In the genomic region with DNA sequence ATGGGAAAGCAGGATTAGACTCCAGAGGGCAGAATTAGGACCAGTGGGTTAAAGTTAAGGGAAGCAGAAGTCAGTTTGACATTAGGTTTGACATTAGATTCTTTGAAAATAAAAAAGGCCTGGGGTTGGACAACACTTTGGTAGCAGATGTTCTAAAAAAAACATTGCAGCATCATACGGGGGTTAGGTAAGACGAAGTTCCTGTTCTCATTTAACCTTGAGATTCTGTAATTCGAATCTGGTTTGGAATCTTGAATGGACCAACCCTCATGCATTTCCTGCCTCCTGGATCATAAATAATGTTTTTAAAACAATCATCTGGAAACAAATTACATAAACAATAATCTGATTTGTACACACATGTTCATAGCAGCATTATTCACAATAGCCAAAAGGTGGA, we compare ENCODE assay signal across 21 cellular contexts.
"Had no signal": no experiment of that assay in that cellular context is flagged by ENCODE, and none has a peak within 500 bp of the region (broad histone marks: within the 10 kb centered on the region; RNA-seq: fewer than 3 reads in every experiment).

No MANE protein-coding gene starts in this region.

- H3K9me3 Mint-ChIP-seq: activated T-cell treated with anti-CD3 and anti-CD28 coated beads, Interleukin-2, amount 50 U/mL, for 24 hours; activated T-helper 17 cell treated with anti-CD3 and anti-CD28 coated beads, Interleukin-2, amount 50 U/mL, for 72 hours; stimulated activated naive B cell treated with anti-CD40 and anti-IgM and Interleukin-4, amounts not matched to agents 10 μg/mL and 1 μg/mL and 100 μg/mL, for 72 hours had no signal

- H3K4me3 ChIP-seq: breast epithelium, coronary artery, esophagus muscularis mucosa, hepatocyte, lung, upper lobe of left lung had no signal

- ATAC-seq: activated T-helper 17 cell treated with anti-CD3 and anti-CD28 coated beads, Interleukin-2, amount 50 U/mL, for 72 hours; left lobe of liver; naive thymus-derived CD4-positive, alpha-beta T cell; stimulated activated naive B cell treated with anti-CD40 and anti-IgM and Interleukin-4, amounts not matched to agents 10 μg/mL and 1 μg/mL and 100 μg/mL, for 72 hours had no signal

- H3K27ac ChIP-seq: breast epithelium, hepatocyte, upper lobe of left lung had no signal

- H3K4me1 Mint-ChIP-seq: activated T-helper 17 cell treated with anti-CD3 and anti-CD28 coated beads, Interleukin-2, amount 50 U/mL, for 72 hours; immature natural killer cell; naive thymus-derived CD4-positive, alpha-beta T cell; stimulated activated naive B cell treated with anti-CD40 and anti-IgM and Interleukin-4, amounts not matched to agents 10 μg/mL and 1 μg/mL and 100 μg/mL, for 72 hours had no signal

- H2AFZ ChIP-seq: hepatocyte had no signal

- H3K27ac Mint-ChIP-seq: activated naive CD8-positive, alpha-beta T cell; activated T-cell treated with anti-CD3 and anti-CD28 coated beads, Interleukin-2, amount 50 U/mL, for 24 hours; activated T-helper 17 cell treated with anti-CD3 and anti-CD28 coated beads, Interleukin-2, amount 50 U/mL, for 72 hours; immature natural killer cell; naive thymus-derived CD4-positive, alpha-beta T cell; stimulated activated naive B cell treated with anti-CD40 and anti-IgM and Interleukin-4, amounts not matched to agents 10 μg/mL and 1 μg/mL and 100 μg/mL, for 72 hours had no signal

- H3K36me3 Mint-ChIP-seq: activated naive CD8-positive, alpha-beta T cell; immature natural killer cell; naive thymus-derived CD4-positive, alpha-beta T cell; stimulated activated naive B cell treated with anti-CD40 and anti-IgM and Interleukin-4, amounts not matched to agents 10 μg/mL and 1 μg/mL and 100 μg/mL, for 72 hours had no signal

- H3K27me3 Mint-ChIP-seq: stimulated activated naive B cell treated with anti-CD40 and anti-IgM and Interleukin-4, amounts not matched to agents 10 μg/mL and 1 μg/mL and 100 μg/mL, for 72 hours had no signal

- H3K36me3 ChIP-seq: breast epithelium, esophagus muscularis mucosa, upper lobe of left lung had no signal

- H3K9me3 ChIP-seq: breast epithelium, esophagus muscularis mucosa, upper lobe of left lung had no signal

- H3K4me3 Mint-ChIP-seq: activated naive CD8-positive, alpha-beta T cell; activated T-cell treated with anti-CD3 and anti-CD28 coated beads, Interleukin-2, amount 50 U/mL, for 24 hours; activated T-helper 17 cell treated with anti-CD3 and anti-CD28 coated beads, Interleukin-2, amount 50 U/mL, for 72 hours; immature natural killer cell; naive thymus-derived CD4-positive, alpha-beta T cell; stimulated activated naive B cell treated with anti-CD40 and anti-IgM and Interleukin-4, amounts not matched to agents 10 μg/mL and 1 μg/mL and 100 μg/mL, for 72 hours had no signal

- DNase-seq: activated CD4-positive, alpha-beta T cell treated with anti-CD3 and anti-CD28 coated beads, Interleukin-2, amount 50 U/mL, for 4 hours; activated CD8-positive, alpha-beta memory T cell treated with anti-CD3 and anti-CD28 coated beads for 24 hours; activated CD8-positive, alpha-beta memory T cell treated with anti-CD3 and anti-CD28 coated beads, Interleukin-2, amount 50 U/mL, for 4 hours; activated T-cell treated with anti-CD3 and anti-CD28 coated beads, Interleukin-2, amount 50 U/mL, for 24 hours; foreskin melanocyte; glutamatergic neuron; immature natural killer cell; naive thymus-derived CD4-positive, alpha-beta T cell; stimulated activated CD4-positive, alpha-beta T cell treated with anti-CD3 and anti-CD28 coated beads, Interleukin-2, amount 100 ng/mL, for 48 hours; stimulated activated CD8-positive, alpha-beta memory T cell treated with anti-CD3 and anti-CD28 coated beads, Interleukin-4, amount 100 ng/mL, for 48 hours; stimulated activated naive B cell treated with anti-CD40 and anti-IgM and Interleukin-4, amounts not matched to agents 10 μg/mL and 1 μg/mL and 100 μg/mL, for 72 hours; T-helper 9 cell; upper lobe of left lung had no signal

- H3K4me2 ChIP-seq: hepatocyte had no signal

- H3K27me3 ChIP-seq: breast epithelium, esophagus muscularis mucosa, hepatocyte, upper lobe of left lung had no signal
